In genomic region chr5:142740474-142740873, GRCh38 we compare ENCODE assay signal across 1 cellular context.
TF ChIP-seq lines count a peak whose summit lies in the region.

No MANE protein-coding gene starts in this region.

TF ChIP-seq in SK-N-SH, 30 proteins besides CTCF, POLR2A, EP300 and RAD21 (continued from another document):
- TF ChIP-seq RFX5 (IDR thresholded peaks at IDR 0.05; ENCODE audit: low read length) (no peak), SMC3 (IDR thresholded peaks at IDR 0.05; ENCODE audit: low read depth, low read length) (no peak), GABPA (IDR thresholded peaks at IDR 0.05; ENCODE audit: low read depth) (no peak), TEAD4 (IDR thresholded peaks at IDR 0.05; ENCODE audit: borderline replicate concordance, insufficient read depth) (peak; percentile 58; the same call in 1 of the 2 replicates), MXI1 (IDR thresholded peaks at IDR 0.05; ENCODE audit: low read depth, low read length) (no peak), ELF1 (IDR thresholded peaks at IDR 0.05) (no peak), FOXM1 (IDR thresholded peaks at IDR 0.05; ENCODE audit: low read depth) (peak; percentile 16; the same call in 1 of the 2 replicates), RXRA (IDR thresholded peaks at IDR 0.05; ENCODE audit: borderline replicate concordance, low read depth) (no peak), FOSL2 (IDR thresholded peaks at IDR 0.05; ENCODE audit: borderline replicate concordance, low read depth) (peak; percentile 26; the same call in 1 of the 2 replicates), IRF3 (IDR thresholded peaks at IDR 0.05; ENCODE audit: low read depth, low read length) (no peak), EZH2phosphoT487 (IDR thresholded peaks at IDR 0.05; ENCODE audit: borderline replicate concordance, low read depth) (no peak), FOXJ3 (CRISPR knock-in tag; IDR thresholded peaks at IDR 0.05) (no peak), TCF12 (IDR thresholded peaks at IDR 0.05) (peak; percentile 93), JUND (IDR thresholded peaks at IDR 0.05) (peak; percentile 81), YY1 (IDR thresholded peaks at IDR 0.05; ENCODE audit: low read depth) (no peak), SIN3A (IDR thresholded peaks at IDR 0.05; ENCODE audit: borderline replicate concordance, low read depth, low read length) (peak; percentile 73; the same call in 1 of the 2 replicates), NFIC (IDR thresholded peaks at IDR 0.05; ENCODE audit: borderline replicate concordance) (peak; percentile 34; the same call in 1 of the 2 replicates), ZBTB33 (IDR thresholded peaks at IDR 0.05; ENCODE audit: borderline replicate concordance, low read depth) (no peak), NRF1 (IDR thresholded peaks at IDR 0.05; ENCODE audit: low read depth, low read length) (no peak), TAF1 (IDR thresholded peaks at IDR 0.05; ENCODE audit: borderline replicate concordance, low read depth, low read length) (no peak), PBX3 (IDR thresholded peaks at IDR 0.05) (peak; percentile 94), POLR2AphosphoS5 (IDR thresholded peaks at IDR 0.05; ENCODE audit: low read depth, low read length) (peak; percentile 72), CHD2 (IDR thresholded peaks at IDR 0.05; ENCODE audit: low read length, partially characterized antibody) (no peak)
